In genomic region chr13:51801631-51802099, GRCh38 we compare ENCODE assay signal across 8 cellular contexts. TPM values are rescaled to one million over a fixed set of nuclear protein-coding genes. Genes with fewer than 3 reads are reported as not detected.
DNase-seq lines count a peak whose midpoint lies in the region; TF ChIP-seq lines count a peak whose summit lies in the region.

No MANE protein-coding gene starts in this region.

- BruUV-seq in Caco-2 (replicated peaks; lab: Mats Ljungman, UMichigan): no TSS peak

- CTCF ChIA-PET in RWPE1 (lab: Yijun Ruan, JAX) (interaction anchor here (0.6 kb wide), 3 partner anchors 313 to 1285 kb away, joined by 3 read pairs; no protein-coding TSS in a partner anchor), Caco-2 (lab: Charles Lee) (no interaction called here)

- 22 to 41% methylated on average over 7 of the region's 7 CpGs for WGBS in esophagus squamous epithelium, 2 donors
- WGBS in neuronal stem cell (ENCODE audit: extremely low coverage in 2 of 2, insufficient read length in 2 of 2, insufficient replicate concordance in 1 of 2), 2 donors: no CpG with 5 or more reads among the region's 7 CpGs

- H3K27ac ChIP-seq in RWPE1 (peak overlapping the region; percentile 86), esophagus squamous epithelium (peak overlapping the region; percentile 97 to 100 (median 98)), neuronal stem cell (replicated peaks; ENCODE audit: low read length) (peak overlapping the region; percentile 87)

- H3K4me1 ChIP-seq in esophagus squamous epithelium: peaks cover 20 to 67% (median 33%) of the 10 kb centered on the region in 3 donors
- peaks cover 28 to 39% of the 10 kb centered on the region in 2 donors for H3K4me1 ChIP-seq in neuronal stem cell (ENCODE audit: control insufficient read depth in 2 of 2, insufficient read depth in 1 of 2, low read depth in 1 of 2, low read length in 2 of 2)
- H3K4me1 ChIP-seq in Caco-2: peaks cover 8% of the 10 kb centered on the region; the same call in 1 of the 2 replicates

- H2BK12ac ChIP-seq in neuronal stem cell (ENCODE audit: low read length): no peak overlapping the region

- no peak overlapping the region for H4K8ac ChIP-seq in neuronal stem cell (ENCODE audit: low read depth, low read length)

- H3K4me3 Mint-ChIP-seq in Caco-2 (ENCODE audit: unreplicated experiment): no peak overlapping the region

- H2AK5ac ChIP-seq in neuronal stem cell (ENCODE audit: low read depth, low read length): no peak overlapping the region

- H3K4me2 ChIP-seq in neuronal stem cell (ENCODE audit: insufficient read depth, low read length, poor library complexity, severe bottlenecking): no peak overlapping the region

- no peaks in the 10 kb centered on the region for H3K9me3 ChIP-seq in esophagus squamous epithelium
- H3K9me3 ChIP-seq in neuronal stem cell (replicated peaks in 1 of 2; ENCODE audit: control insufficient read depth in 2 of 2, insufficient read depth in 1 of 2, low read depth in 1 of 2, low read length in 2 of 2): no peaks in the 10 kb centered on the region
- H3K9me3 ChIP-seq in Caco-2: no peaks in the 10 kb centered on the region

- peaks cover 9% of the 10 kb centered on the region for H3K4me1 Mint-ChIP-seq in Caco-2 (ENCODE audit: low read depth, unreplicated experiment)

- H3K36me3 ChIP-seq in esophagus squamous epithelium (peaks cover 0 to 20% (median 0%) of the 10 kb centered on the region in 3 donors), neuronal stem cell (replicated peaks in 1 of 2; ENCODE audit: control insufficient read depth in 2 of 2, insufficient read depth in 2 of 2, low read length in 2 of 2) (peaks cover 0 to 1% of the 10 kb centered on the region in 2 donors), Caco-2 (ENCODE audit: control insufficient read depth, insufficient read depth, low read length) (no peaks in the 10 kb centered on the region; the same call in 1 of the 2 replicates)

- peaks cover 17% of the 10 kb centered on the region for H3K36me3 Mint-ChIP-seq in Caco-2 (ENCODE audit: insufficient read depth, unreplicated experiment)

- no peak for TF ChIP-seq POLR2A in esophagus squamous epithelium (IDR thresholded peaks at IDR 0.05)

- no peak overlapping the region for H2BK15ac ChIP-seq in neuronal stem cell (ENCODE audit: low read length)

- no peak overlapping the region for H3K9ac ChIP-seq in neuronal stem cell (ENCODE audit: low read depth, low read length, poor library complexity)

- no peak overlapping the region for H2BK5ac ChIP-seq in neuronal stem cell (ENCODE audit: low read length)

- TF ChIP-seq CTCF in RWPE1 (conservative IDR thresholded peaks at IDR 0.05; ENCODE audit: low read depth): no peak
- peak in 1 of 6 experiments; percentile 25 for TF ChIP-seq CTCF in esophagus squamous epithelium (IDR thresholded peaks at IDR 0.05)
- TF ChIP-seq CTCF in Caco-2 (IDR thresholded peaks at IDR 0.05; ENCODE audit: insufficient read depth in 1 of 2, low read depth in 1 of 2, low read length in 1 of 2, severe bottlenecking in 1 of 2, unreplicated experiment in 1 of 2): no peak

- H3K79me1 ChIP-seq in neuronal stem cell (ENCODE audit: low read depth, low read length): no peaks in the 10 kb centered on the region

- H3K14ac ChIP-seq in neuronal stem cell (ENCODE audit: low read length): no peak overlapping the region

- no peak overlapping the region for H3K23ac ChIP-seq in neuronal stem cell (ENCODE audit: low read depth, low read length, poor library complexity)

- H3K27me3 Mint-ChIP-seq in Caco-2 (ENCODE audit: insufficient read depth, unreplicated experiment): no peaks in the 10 kb centered on the region

- no peak overlapping the region for H4K91ac ChIP-seq in neuronal stem cell (ENCODE audit: low read depth, low read length, poor library complexity)

- intact Hi-C loops in esophagus squamous epithelium (cut with DNase I): loop anchor here (5.0 kb wide), 1 partner anchor 219 kb away; the partner anchor contains the start of gene WDFY2
- intact Hi-C loops in Caco-2 (cut with micrococcal nuclease; ENCODE audit: unreplicated experiment): loop anchor here (5.0 to 10.0 kb wide), 2 partner anchors 69 to 653 kb away; partner anchors contain the start of genes CKAP2 and VPS36

- peak overlapping the region in 1 of 4 donors; percentile 26 for H3K4me3 ChIP-seq in esophagus squamous epithelium
- H3K4me3 ChIP-seq in neuronal stem cell (ENCODE audit: low read length in 2 of 2): no peak overlapping the region
- H3K4me3 ChIP-seq in Caco-2 (ENCODE audit: low read depth, low read length): no peak overlapping the region

- no peak overlapping the region for H2BK120ac ChIP-seq in neuronal stem cell (ENCODE audit: low read depth, low read length)

- POLR2A ChIA-PET in RWPE1 (lab: Yijun Ruan, JAX; ENCODE audit: low non-redundant PET) (no interaction called here), Caco-2 (lab: Charles Lee) (no interaction called here)

- H3K27me3 ChIP-seq in esophagus squamous epithelium (no peaks in the 10 kb centered on the region), neuronal stem cell (ENCODE audit: control insufficient read depth in 3 of 3, insufficient read depth in 3 of 3, low read depth in 1 of 3, low read length in 3 of 3) (no peaks in the 10 kb centered on the region), Caco-2 (replicated peaks; ENCODE audit: control insufficient read depth, insufficient read depth, low read length) (no peaks in the 10 kb centered on the region)

- no peak overlapping the region for H3K18ac ChIP-seq in neuronal stem cell (ENCODE audit: low read length)

- H3K4ac ChIP-seq in neuronal stem cell (ENCODE audit: low read length): no peak overlapping the region

- peak overlapping the region; percentile 44 for H2AFZ ChIP-seq in neuronal stem cell (ENCODE audit: low read length)

- H3K9me3 Mint-ChIP-seq in Caco-2 (ENCODE audit: unreplicated experiment): no peaks in the 10 kb centered on the region

- DNase-seq in DMS53 treated with DMSO at 0.1 percent for 48 hours (lab: John Stamatoyannopoulos, UW; ENCODE audit: unreplicated experiment): peak; percentile 71
- DNase-seq in RWPE1 (ENCODE audit: low spot score): no peak
- DNase-seq in esophagus squamous epithelium (lab: John Stamatoyannopoulos, UW): no peak
- DNase-seq in neuronal stem cell (ENCODE audit: low spot score): peak; percentile 64
- no peak for DNase-seq in NCI-H2227 treated with DMSO at 0.1 percent for 48 hours (lab: John Stamatoyannopoulos, UW)
- no peak for DNase-seq in activated CD8-positive, alpha-beta memory T cell treated with anti-CD3 and anti-CD28 coated beads for 24 hours
- DNase-seq in NCI-H1930 (lab: John Stamatoyannopoulos, UW): no peak
- DNase-seq in Caco-2: no peak

- no peak overlapping the region for H3K27ac Mint-ChIP-seq in Caco-2 (ENCODE audit: unreplicated experiment)

RNA-seq across cellular contexts. Expression of gene DHRS12, which starts 2.3 kb away (rescaled TPM):
- 10 to 100 TPM in 1 of 4 donors, 1 to 10 TPM in 3; 4.7 to 11.3 (median 7.9) TPM for total RNA-seq in esophagus squamous epithelium
- 18.5 TPM for polyA plus RNA-seq in neuronal stem cell (2013, experiment 1 of 2)
- 20.4 TPM for polyA plus RNA-seq in neuronal stem cell (2013, experiment 2 of 2)
- total RNA-seq in Caco-2 (2022): 12.5 and 14.1 TPM in 2 replicates

RNA-seq across cellular contexts. Expression of gene TMEM272, which starts 43.3 kb away (rescaled TPM):
- not detected for total RNA-seq in esophagus squamous epithelium
- 0.04 TPM for polyA plus RNA-seq in neuronal stem cell (2013, experiment 1 of 2)
- 0.03 TPM for polyA plus RNA-seq in neuronal stem cell (2013, experiment 2 of 2)
- 0.14 and 0.23 TPM in 2 replicates for total RNA-seq in Caco-2 (2022)

Comparison
In these comparisons a context has a peak if more than half of its experiments do, and no peak if none do; other contexts are left out.
1. DNase-seq: peak in DMS53 treated with DMSO at 0.1 percent for 48 hours (single experiment) and neuronal stem cell (single experiment); none in RWPE1 (single experiment), esophagus squamous epithelium (single experiment), NCI-H2227 treated with DMSO at 0.1 percent for 48 hours (single experiment), activated CD8-positive, alpha-beta memory T cell treated with anti-CD3 and anti-CD28 coated beads for 24 hours (single experiment), NCI-H1930 (0 of 2) and Caco-2 (0 of 2).
2. Peak in every context shown above with its lines, with median percentiles within 50 percentile points of each other: H3K27ac ChIP-seq.